Comparison of ENCODE assay signal across 12 cellular contexts in the genomic region with DNA sequence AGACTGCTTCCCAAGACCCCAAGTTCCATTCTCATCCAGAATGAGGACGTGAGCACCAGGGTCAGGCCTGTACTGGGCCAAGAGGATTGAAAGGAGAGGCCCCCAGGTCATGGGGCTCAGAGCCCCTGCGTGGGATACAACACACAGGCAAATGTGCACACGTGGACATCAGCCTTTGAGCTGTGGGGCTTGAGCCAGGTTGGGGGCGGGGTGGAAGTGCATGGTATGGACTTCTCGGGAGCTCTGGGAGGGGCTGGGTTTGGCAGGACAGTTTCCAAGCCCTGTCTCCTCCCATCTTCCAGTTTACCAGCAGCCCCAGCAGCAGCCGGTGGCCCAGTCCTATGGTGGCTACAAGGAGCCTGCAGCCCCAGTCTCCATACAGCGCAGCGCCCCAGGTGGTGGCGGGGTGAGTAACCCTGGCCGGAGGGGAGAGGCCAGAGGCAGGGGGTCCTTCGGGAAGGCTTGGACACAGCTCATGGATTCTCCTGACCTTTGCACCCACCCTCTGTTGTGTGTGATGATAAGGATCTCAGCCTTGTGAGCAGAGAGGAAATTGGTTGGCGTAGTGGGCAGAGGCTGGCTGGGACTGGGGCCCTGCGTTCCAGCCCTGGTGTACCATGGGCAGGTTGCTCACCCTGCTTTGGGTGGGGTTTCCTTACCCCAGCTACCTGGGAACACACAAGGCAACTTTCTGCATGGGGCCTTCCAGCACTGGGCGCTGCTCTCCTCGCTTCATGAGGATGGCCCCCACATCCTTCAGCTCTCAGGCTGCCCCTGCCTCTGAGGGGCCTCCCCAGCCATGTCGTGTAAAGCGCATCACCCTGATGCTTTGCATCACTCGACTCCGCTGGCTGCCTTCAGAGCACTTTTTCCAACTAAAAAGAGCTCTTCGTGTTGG. TPM values are rescaled to one million over a fixed set of nuclear protein-coding genes. Genes with fewer than 3 reads are reported as not detected.
DNase-seq lines count a peak whose midpoint lies in the region; ATAC-seq, FAIRE-seq and TF ChIP-seq lines count a peak whose summit lies in the region.
"Had no signal": no experiment of that assay in that cellular context is flagged by ENCODE, and none has a peak within 500 bp of the region (broad histone marks: within the 10 kb centered on the region; RNA-seq: fewer than 3 reads in every experiment).

No MANE protein-coding gene starts in this region.

- CTCF ChIA-PET in RWPE1 (lab: Yijun Ruan, JAX) (interaction anchor here (0.6 to 0.8 kb wide), 2 partner anchors 24 to 238 kb away, joined by 3 read pairs; no protein-coding TSS in a partner anchor), endothelial cell of umbilical vein (lab: Charles Lee) (interaction anchor here (0.8 to 1.3 kb wide), 2 partner anchors 13 to 44 kb away, joined by 3 to 4 read pairs; no protein-coding TSS in a partner anchor)

- no peak overlapping the region for H3K4me3 Mint-ChIP-seq in progenitor cell of endocrine pancreas (ENCODE audit: low read depth)

- intact Hi-C loops in endothelial cell of umbilical vein (cut with micrococcal nuclease), result no loop called here

- H3K36me3 Mint-ChIP-seq in progenitor cell of endocrine pancreas (ENCODE audit: insufficient read depth), result peaks cover 16% of the 10 kb centered on the region

- no peak for TF ChIP-seq POLR2A in endothelial cell of umbilical vein (IDR thresholded peaks at IDR 0.05; ENCODE audit: low read depth, low read length)

- no peak overlapping the region for H3K4me3 ChIP-seq in DOHH2 (ENCODE audit: low read length)
- no peak overlapping the region for H3K4me3 ChIP-seq in endothelial cell of umbilical vein (replicated peaks in 1 of 3; ENCODE audit: insufficient read depth in 1 of 3, low read depth in 1 of 3, low read length in 3 of 3)
- H3K4me3 ChIP-seq: GM12878 had no signal

- H3K9me2 ChIP-seq in DOHH2 (replicated peaks; ENCODE audit: control insufficient read depth, low read length), result no peaks in the 10 kb centered on the region

- POLR2A ChIA-PET in RWPE1 (lab: Yijun Ruan, JAX; ENCODE audit: low non-redundant PET) (no interaction called here), endothelial cell of umbilical vein (lab: Charles Lee) (no interaction called here)

- H3K4me2 ChIP-seq in DOHH2 (ENCODE audit: low read length) (no peak overlapping the region), endothelial cell of umbilical vein (ENCODE audit: insufficient read depth, low read length) (no peak overlapping the region)

- no peaks in the 10 kb centered on the region; the same call in 1 of the 2 replicates for H3F3A ChIP-seq in DOHH2 (ENCODE audit: control insufficient read depth, insufficient read depth)

- H3K27ac ChIP-seq in DOHH2 (ENCODE audit: low read depth, low read length), result no peak overlapping the region
- peak overlapping the region; percentile 29 for H3K27ac ChIP-seq in RWPE1
- no peak overlapping the region for H3K27ac ChIP-seq in endothelial cell of umbilical vein (ENCODE audit: insufficient read depth, low read depth, low read length)
- H3K27ac ChIP-seq: epithelial cell of prostate had no signal

- no peak for DNase-seq in RWPE1 (ENCODE audit: low spot score)
- DNase-seq in endothelial cell of umbilical vein (ENCODE audit: low read depth, low spot score), result no peak
- no peak for DNase-seq in progenitor cell of endocrine pancreas (ENCODE audit: low spot score, unreplicated experiment)
- no peak for DNase-seq in 8988T
- no peak for DNase-seq in NCI-H2196 (lab: John Stamatoyannopoulos, UW; ENCODE audit: unreplicated experiment)
- DNase-seq: NCI-H1092 treated with DMSO at 0.1 percent for 48 hours had no signal

- no TSS peak for BruUV-seq in endothelial cell of umbilical vein (replicated peaks; lab: Mats Ljungman, UMichigan)

- no peaks in the 10 kb centered on the region for H4K20me1 ChIP-seq in DOHH2 (ENCODE audit: control insufficient read depth, insufficient read depth, low read depth, low read length)
- H4K20me1 ChIP-seq in endothelial cell of umbilical vein (replicated peaks; ENCODE audit: control insufficient read depth, extremely low read depth, insufficient read depth, low read length), result no peaks in the 10 kb centered on the region

- no peak overlapping the region for H3K9ac ChIP-seq in endothelial cell of umbilical vein (replicated peaks; ENCODE audit: extremely low read depth, insufficient read depth, low read length)

- no peaks in the 10 kb centered on the region for H3K9me3 ChIP-seq in DOHH2 (ENCODE audit: control insufficient read depth, insufficient read depth, low read length)
- no peaks in the 10 kb centered on the region for H3K9me3 ChIP-seq in endothelial cell of umbilical vein (replicated peaks; ENCODE audit: control insufficient read depth, insufficient read depth, low read length)

- dilution Hi-C loops in endothelial cell of umbilical vein (cut with MboI; ENCODE audit: extremely low pct_ligation_motif_present, low sequenced_read_pairs), result no loop called here

- no peak overlapping the region for H2AFZ ChIP-seq in endothelial cell of umbilical vein (ENCODE audit: low read depth, low read length)

- no peaks in the 10 kb centered on the region for H3K4me1 ChIP-seq in DOHH2 (ENCODE audit: control insufficient read depth, low read length)
- no peaks in the 10 kb centered on the region for H3K4me1 ChIP-seq in endothelial cell of umbilical vein (ENCODE audit: control insufficient read depth, extremely low read depth, insufficient read depth, low read length)

- H3K27ac Mint-ChIP-seq in progenitor cell of endocrine pancreas, result peak overlapping the region; percentile 74

- no peaks in the 10 kb centered on the region for H3K9me1 ChIP-seq in endothelial cell of umbilical vein (replicated peaks; ENCODE audit: control insufficient read depth, extremely low read depth, insufficient read depth, low read length)

- H3K79me2 ChIP-seq in DOHH2 (ENCODE audit: control insufficient read depth, low read length) (no peaks in the 10 kb centered on the region), endothelial cell of umbilical vein (ENCODE audit: control insufficient read depth, insufficient read depth, low read length) (peaks cover 9% of the 10 kb centered on the region)

- peak; percentile 15 for TF ChIP-seq CTCF in DOHH2 (IDR thresholded peaks at IDR 0.05; ENCODE audit: low read depth, low read length, poor library complexity, severe bottlenecking)
- TF ChIP-seq CTCF in RWPE1 (conservative IDR thresholded peaks at IDR 0.05; ENCODE audit: low read depth), result no peak
- no peak for TF ChIP-seq CTCF in endothelial cell of umbilical vein (IDR thresholded peaks at IDR 0.05; ENCODE audit: extremely low read depth in 1 of 2, insufficient read depth in 1 of 2, low read depth in 1 of 2, low read length in 2 of 2)
- TF ChIP-seq CTCF in progenitor cell of endocrine pancreas (IDR thresholded peaks at IDR 0.05; ENCODE audit: unreplicated experiment), result peak; percentile 21

- no peaks in the 10 kb centered on the region for H3K9me3 Mint-ChIP-seq in progenitor cell of endocrine pancreas (ENCODE audit: low read depth)

- H3K4me1 Mint-ChIP-seq in progenitor cell of endocrine pancreas (ENCODE audit: low read depth), result no peaks in the 10 kb centered on the region

- no peaks in the 10 kb centered on the region for H3K27me3 ChIP-seq in DOHH2 (ENCODE audit: control insufficient read depth, low read length)
- H3K27me3 ChIP-seq in endothelial cell of umbilical vein (ENCODE audit: control insufficient read depth in 2 of 2, insufficient read depth in 2 of 2, low read length in 2 of 2), result no peaks in the 10 kb centered on the region

- H3K36me3 ChIP-seq in DOHH2 (ENCODE audit: control insufficient read depth, low read length) (peaks cover 53% of the 10 kb centered on the region), endothelial cell of umbilical vein (ENCODE audit: control insufficient read depth in 2 of 2, extremely low read depth in 1 of 2, insufficient read depth in 2 of 2, low read length in 2 of 2) (peaks cover 16 to 61% of the 10 kb centered on the region in 2 experiments)

- FAIRE-seq in endothelial cell of umbilical vein (lab: Jason Lieb, UNC), result no peak
- FAIRE-seq: GM12878 had no signal

- no peaks in the 10 kb centered on the region for H3K27me3 Mint-ChIP-seq in progenitor cell of endocrine pancreas

- ATAC-seq in GM21515 (IDR thresholded peaks at IDR 0.05; ENCODE audit: unreplicated experiment), result no peak
- no peak for ATAC-seq in HG03108 (IDR thresholded peaks at IDR 0.05; ENCODE audit: unreplicated experiment)
- ATAC-seq: GM12878 had no signal

TF ChIP-seq in endothelial cell of umbilical vein, 7 proteins besides CTCF, POLR2A, EP300 and RAD21:
- no peak for TF ChIP-seq JUN (IDR thresholded peaks at IDR 0.05; ENCODE audit: borderline replicate concordance, insufficient read depth, insufficient read length, low read depth)
- no peak for TF ChIP-seq MAX (IDR thresholded peaks at IDR 0.05; ENCODE audit: insufficient read depth, insufficient read length)
- no peak for TF ChIP-seq POLR2AphosphoS5 (IDR thresholded peaks at IDR 0.05; ENCODE audit: insufficient read depth, low read depth, low read length)
- peak; percentile 10 for TF ChIP-seq GATA2 (IDR thresholded peaks at IDR 0.05; ENCODE audit: insufficient read depth, insufficient read length, low read depth, low read length)

RNA-seq across cellular contexts. Expression of gene LASP1, which starts 45.1 kb away (rescaled TPM):
- total RNA-seq in endothelial cell of umbilical vein, result 231 and 242 TPM in 2 replicates
- 214 and 247 TPM in 2 replicates for polyA plus RNA-seq in endothelial cell of umbilical vein
- 148 and 183 TPM in 2 replicates for polyA plus RNA-seq in endothelial cell of umbilical vein (2011; cell fraction: cytosol; rRNA removed)
- 122 and 137 TPM in 2 replicates for polyA plus RNA-seq in endothelial cell of umbilical vein (2011; cell fraction: nucleus; rRNA removed)
- polyA plus RNA-seq in endothelial cell of umbilical vein (2012), result 177 and 200 TPM in 2 replicates
- 232 and 233 TPM in 2 replicates for polyA minus RNA-seq in endothelial cell of umbilical vein
- polyA minus RNA-seq in endothelial cell of umbilical vein (2011; cell fraction: cytosol; rRNA and poly(A)+ RNA removed), result 92.4 TPM
- polyA minus RNA-seq in endothelial cell of umbilical vein (2011; cell fraction: nucleus; rRNA and poly(A)+ RNA removed), result 61.7 and 87.6 TPM in 2 replicates
- 134 and 135 TPM in 2 replicates for total RNA-seq in progenitor cell of endocrine pancreas

RNA-seq across cellular contexts. Expression of gene FBXO47, which starts 52.2 kb away (rescaled TPM):
- total RNA-seq in endothelial cell of umbilical vein (not detected in 2 replicates), progenitor cell of endocrine pancreas (not detected in 2 replicates)
- not detected in 2 replicates for polyA plus RNA-seq in endothelial cell of umbilical vein
- not detected in 2 replicates for polyA plus RNA-seq in endothelial cell of umbilical vein (2011; cell fraction: cytosol; rRNA removed)
- polyA plus RNA-seq in endothelial cell of umbilical vein (2011; cell fraction: nucleus; rRNA removed), result not detected in 2 replicates
- not detected in 2 replicates for polyA plus RNA-seq in endothelial cell of umbilical vein (2012)
- polyA minus RNA-seq in endothelial cell of umbilical vein, result not detected in 2 replicates
- polyA minus RNA-seq in endothelial cell of umbilical vein (2011; cell fraction: cytosol; rRNA and poly(A)+ RNA removed), result not detected
- not detected in 2 replicates for polyA minus RNA-seq in endothelial cell of umbilical vein (2011; cell fraction: nucleus; rRNA and poly(A)+ RNA removed)
- total RNA-seq: GM12878, myocyte had no signal

Comparison
In these comparisons a context has a peak if more than half of its experiments do, and no peak if none do; other contexts are left out.
1. CTCF ChIP-seq: peak in DOHH2 (single experiment) and progenitor cell of endocrine pancreas (single experiment); none in RWPE1 (single experiment) and endothelial cell of umbilical vein (0 of 2).